In the genomic region with DNA sequence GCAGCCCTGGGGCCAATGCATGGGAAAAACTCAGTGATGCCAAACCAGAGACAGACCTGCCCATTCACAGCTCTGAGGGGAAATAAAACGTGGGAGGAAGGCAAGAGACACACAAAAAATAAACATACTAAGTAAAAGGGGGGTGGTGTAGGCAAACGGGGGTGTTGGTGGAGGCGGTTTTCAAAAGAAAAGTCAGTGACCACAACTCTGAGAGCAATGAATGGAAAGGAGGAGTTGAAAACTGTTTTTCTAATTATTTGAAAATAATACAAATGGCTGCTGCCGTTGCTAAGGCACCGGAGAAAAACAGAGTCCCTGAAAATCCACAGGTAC, we compare ENCODE assay signal across 29 cellular contexts.
"Had no signal": no experiment of that assay in that cellular context is flagged by ENCODE, and none has a peak within 500 bp of the region (broad histone marks: within the 10 kb centered on the region; RNA-seq: fewer than 3 reads in every experiment).

No MANE protein-coding gene starts in this region.

- H3K36me3 Mint-ChIP-seq: memory B cell; natural killer cell; stimulated activated effector memory CD8-positive, alpha-beta T cell treated with anti-CD3 and anti-CD28 coated beads, Interleukin-12 subunit alpha, Interleukin-12 subunit beta, amount 100 ng/mL, for 72 hours had no signal

- H3K4me1 ChIP-seq: pancreas, prostate gland had no signal

- H3K4me3 ChIP-seq: gastroesophageal sphincter, pancreas, prostate gland, thoracic aorta had no signal

- H3K9me3 Mint-ChIP-seq: activated B cell treated with CpG ODN at 0.5 μM for 24 hours; activated CD8-positive, alpha-beta T cell treated with anti-CD3 and anti-CD28 coated beads for 36 hours; activated T-cell treated with anti-CD3 and anti-CD28 coated beads, Interleukin-2, amount 50 U/mL, for 4 hours; activated T-helper 17 cell treated with anti-CD3 and anti-CD28 coated beads, Interleukin-2, amount 50 U/mL, for 72 hours; central memory CD8-positive, alpha-beta T cell; memory B cell; natural killer cell; stimulated activated effector memory CD8-positive, alpha-beta T cell treated with anti-CD3 and anti-CD28 coated beads, Interleukin-12 subunit alpha, Interleukin-12 subunit beta, amount 100 ng/mL, for 72 hours; stimulated activated naive CD8-positive, alpha-beta T cell treated with anti-CD3 and anti-CD28 coated beads, Interleukin-15, Interleukin-2, amounts not matched to agents 100 ng/mL and 50 ng/mL, for 24 hours; T-helper 2 cell treated with Interferon-gamma antibody and Interleukin-4, amounts not matched to agents 5 μg/mL and 100 μg/mL, for 36 hours had no signal

- H3K27ac ChIP-seq: gastroesophageal sphincter, neutrophil, pancreas, prostate gland, thoracic aorta had no signal

- DNase-seq: activated B cell treated with CpG ODN at 0.5 μM for 24 hours; activated CD4-positive, alpha-beta T cell treated with anti-CD3 and anti-CD28 coated beads, Interleukin-2, amount 50 U/mL, for 1 hour; activated CD8-positive, alpha-beta T cell treated with anti-CD3 and anti-CD28 coated beads for 36 hours; activated gamma-delta T cell treated with Interleukin-2 at 50 U/mL for 16 hours; activated naive CD4-positive, alpha-beta T cell treated with anti-CD3 and anti-CD28 coated beads, Interleukin-2, amount 50 U/mL, for 16 hours; activated T-cell treated with anti-CD3 and anti-CD28 coated beads, Interleukin-2, amount 50 U/mL, for 4 hours; amniotic stem cell; effector CD8-positive, alpha-beta T cell; hippocampal formation; left colon; natural killer cell; pancreas; retina; small intestine; stimulated activated CD4-positive, alpha-beta T cell treated with anti-CD3 and anti-CD28 coated beads, Interleukin-4, amount 100 ng/mL, for 24 hours; T-helper 1 cell had no signal

- H3K9me3 ChIP-seq: gastroesophageal sphincter, neutrophil, pancreas, prostate gland, thoracic aorta had no signal

- H3K27me3 ChIP-seq: gastroesophageal sphincter, neutrophil, pancreas had no signal

- FAIRE-seq: colon, keratinocyte, pancreas, small intestine had no signal

- H3K4me1 Mint-ChIP-seq: activated T-helper 17 cell treated with anti-CD3 and anti-CD28 coated beads, Interleukin-2, amount 50 U/mL, for 72 hours; central memory CD8-positive, alpha-beta T cell; stimulated activated effector memory CD8-positive, alpha-beta T cell treated with anti-CD3 and anti-CD28 coated beads, Interleukin-12 subunit alpha, Interleukin-12 subunit beta, amount 100 ng/mL, for 72 hours had no signal

- H3K4me3 Mint-ChIP-seq: activated B cell treated with CpG ODN at 0.5 μM for 24 hours; activated CD8-positive, alpha-beta T cell treated with anti-CD3 and anti-CD28 coated beads for 36 hours; activated T-cell treated with anti-CD3 and anti-CD28 coated beads, Interleukin-2, amount 50 U/mL, for 4 hours; activated T-helper 17 cell treated with anti-CD3 and anti-CD28 coated beads, Interleukin-2, amount 50 U/mL, for 72 hours; central memory CD8-positive, alpha-beta T cell; memory B cell; natural killer cell; stimulated activated effector memory CD8-positive, alpha-beta T cell treated with anti-CD3 and anti-CD28 coated beads, Interleukin-12 subunit alpha, Interleukin-12 subunit beta, amount 100 ng/mL, for 72 hours; stimulated activated naive CD8-positive, alpha-beta T cell treated with anti-CD3 and anti-CD28 coated beads, Interleukin-15, Interleukin-2, amounts not matched to agents 100 ng/mL and 50 ng/mL, for 24 hours; T-helper 2 cell treated with Interferon-gamma antibody and Interleukin-4, amounts not matched to agents 5 μg/mL and 100 μg/mL, for 36 hours had no signal

- H3K27me3 Mint-ChIP-seq: activated B cell treated with CpG ODN at 0.5 μM for 24 hours; activated CD8-positive, alpha-beta T cell treated with anti-CD3 and anti-CD28 coated beads for 36 hours; central memory CD8-positive, alpha-beta T cell had no signal

- H3K36me3 ChIP-seq: gastroesophageal sphincter, neutrophil, pancreas, prostate gland, thoracic aorta had no signal

- H3K27ac Mint-ChIP-seq: activated B cell treated with CpG ODN at 0.5 μM for 24 hours; activated CD8-positive, alpha-beta T cell treated with anti-CD3 and anti-CD28 coated beads for 36 hours; activated T-helper 17 cell treated with anti-CD3 and anti-CD28 coated beads, Interleukin-2, amount 50 U/mL, for 72 hours; memory B cell; stimulated activated effector memory CD8-positive, alpha-beta T cell treated with anti-CD3 and anti-CD28 coated beads, Interleukin-12 subunit alpha, Interleukin-12 subunit beta, amount 100 ng/mL, for 72 hours; stimulated activated naive CD8-positive, alpha-beta T cell treated with anti-CD3 and anti-CD28 coated beads, Interleukin-15, Interleukin-2, amounts not matched to agents 100 ng/mL and 50 ng/mL, for 24 hours; T-helper 2 cell treated with Interferon-gamma antibody and Interleukin-4, amounts not matched to agents 5 μg/mL and 100 μg/mL, for 36 hours had no signal

- ATAC-seq: activated CD8-positive, alpha-beta T cell treated with anti-CD3 and anti-CD28 coated beads for 36 hours; activated T-cell treated with anti-CD3 and anti-CD28 coated beads, Interleukin-2, amount 50 U/mL, for 4 hours; activated T-helper 17 cell treated with anti-CD3 and anti-CD28 coated beads, Interleukin-2, amount 50 U/mL, for 72 hours; gastroesophageal sphincter; left colon; pancreas; sciatic nerve; stimulated activated effector memory CD8-positive, alpha-beta T cell treated with anti-CD3 and anti-CD28 coated beads, Interleukin-12 subunit alpha, Interleukin-12 subunit beta, amount 100 ng/mL, for 72 hours had no signal
